Comparison of ENCODE assay signal across 8 cellular contexts in genomic region chr13:25715760-25716159, GRCh38.
"Had no signal": no experiment of that assay in that cellular context is flagged by ENCODE, and none has a peak within 500 bp of the region (broad histone marks: within the 10 kb centered on the region; RNA-seq: fewer than 3 reads in every experiment).

No MANE protein-coding gene starts in this region.

- DNase-seq: GM23248, GOT3, H7, H9, HCEC 1CT, HFFc6 had no signal

- ATAC-seq: GM23338, HCT116 had no signal

- H3K9me3 Mint-ChIP-seq: GM23338, H9 had no signal

- H3K4me1 Mint-ChIP-seq: GM23338, H9 had no signal

- H3K4me3 Mint-ChIP-seq: GM23338, H9, HFFc6 had no signal

- H3K27ac Mint-ChIP-seq: GM23338, H9, HFFc6 had no signal
